ENCODE assay signal across 15 cellular contexts in the genomic region with DNA sequence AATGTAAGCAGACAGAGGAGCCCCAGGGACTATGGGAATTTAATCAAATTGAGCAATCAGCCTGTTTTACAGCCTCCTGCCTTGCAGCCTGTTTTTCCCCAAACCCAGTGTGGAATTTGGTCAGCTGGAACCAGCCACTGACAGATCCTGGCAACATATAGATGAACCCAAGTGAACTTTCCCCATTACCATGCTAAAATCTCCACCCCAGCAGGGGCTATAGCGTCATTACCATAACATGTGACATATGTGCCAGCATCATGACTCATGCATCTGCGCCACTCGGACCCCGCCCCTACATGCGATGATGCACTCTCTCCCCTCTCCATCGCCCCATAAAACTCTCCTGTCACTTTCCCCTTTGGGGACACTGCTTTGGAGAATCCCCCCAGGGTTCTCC. TPM values are rescaled to one million over a fixed set of nuclear protein-coding genes. Genes with fewer than 3 reads are reported as not detected.
DNase-seq lines count a peak whose midpoint lies in the region; ATAC-seq and TF ChIP-seq lines count a peak whose summit lies in the region.
"Had no signal": no experiment of that assay in that cellular context is flagged by ENCODE, and none has a peak within 500 bp of the region (broad histone marks: within the 10 kb centered on the region; RNA-seq: fewer than 3 reads in every experiment).

No MANE protein-coding gene starts in this region.

- intact Hi-C loops in uterus (cut with DNase I; ENCODE audit: low total_unique reads) = no loop called here

- H3K4me3 ChIP-seq in parathyroid adenoma (ENCODE audit: low read depth, low read length) (no peak overlapping the region), uterus (no peak overlapping the region)

- peaks cover 1 to 9% (median 6%) of the 10 kb centered on the region in 5 donors for H3K27me3 Mint-ChIP-seq in naive thymus-derived CD8-positive, alpha-beta T cell
- H3K27me3 Mint-ChIP-seq: dendritic cell treated with granulocyte-macrophage colony-stimulating factor and Interleukin-4, amounts not matched to agents 40 ng/mL and 50 ng/mL, for 4 days had no signal

- peak; percentile 70 for DNase-seq in ELF-1 (ENCODE audit: low read depth, low spot score)
- peak; percentile 30 for DNase-seq in RWPE1 (ENCODE audit: low spot score)
- peak; percentile 67 for DNase-seq in fibroblast of gingiva (ENCODE audit: low read depth)
- no peak for DNase-seq in uterus
- DNase-seq in naive thymus-derived CD8-positive, alpha-beta T cell = no peak
- DNase-seq in retina = no peak
- no peak for DNase-seq in CD1c-positive myeloid dendritic cell (ENCODE audit: extremely low spot score)
- DNase-seq: CD8-positive, alpha-beta memory T cell; naive B cell; NCI-H1048; right cardiac atrium; stimulated activated naive CD4-positive, alpha-beta T cell treated with Interleukin-2 at 50 U/mL for 16 hours had no signal

- no peak overlapping the region for H3K4me2 ChIP-seq in parathyroid adenoma (ENCODE audit: low read length)

- H3K27ac ChIP-seq in RWPE1 = no peak overlapping the region
- H3K27ac ChIP-seq in parathyroid adenoma = no peak overlapping the region
- H3K27ac ChIP-seq in uterus = no peak overlapping the region

- no peak overlapping the region for H3K4me3 Mint-ChIP-seq in naive thymus-derived CD8-positive, alpha-beta T cell
- H3K4me3 Mint-ChIP-seq: CD8-positive, alpha-beta memory T cell; dendritic cell treated with granulocyte-macrophage colony-stimulating factor and Interleukin-4, amounts not matched to agents 40 ng/mL and 50 ng/mL, for 4 days; naive B cell had no signal

- TF ChIP-seq CTCF in RWPE1 (conservative IDR thresholded peaks at IDR 0.05; ENCODE audit: low read depth) = no peak
- no peak for TF ChIP-seq CTCF in parathyroid adenoma (IDR thresholded peaks at IDR 0.05)
- TF ChIP-seq CTCF in uterus (IDR thresholded peaks at IDR 0.05) = no peak

- no peaks in the 10 kb centered on the region for H3K4me1 ChIP-seq in parathyroid adenoma
- H3K4me1 ChIP-seq in uterus = no peaks in the 10 kb centered on the region

- ATAC-seq in naive thymus-derived CD8-positive, alpha-beta T cell = no peak
- ATAC-seq: activated CD4-positive, CD25-positive, alpha-beta regulatory T cell treated with anti-CD3 and anti-CD28 coated beads, Interleukin-2, amount 50 U/mL, for 24 hours; right cardiac atrium had no signal

- no peaks in the 10 kb centered on the region for H3K9me3 Mint-ChIP-seq in naive thymus-derived CD8-positive, alpha-beta T cell
- H3K9me3 Mint-ChIP-seq: CD8-positive, alpha-beta memory T cell; dendritic cell treated with granulocyte-macrophage colony-stimulating factor and Interleukin-4, amounts not matched to agents 40 ng/mL and 50 ng/mL, for 4 days; naive B cell had no signal

- no peak overlapping the region for H3K9ac ChIP-seq in parathyroid adenoma

- TF ChIP-seq POLR2A in uterus (IDR thresholded peaks at IDR 0.05) = no peak

- POLR2A ChIA-PET in RWPE1 (lab: Yijun Ruan, JAX; ENCODE audit: low non-redundant PET) = interaction anchor here (0.5 kb wide), 1 partner anchor 9 kb away, joined by 3 read pairs; no protein-coding TSS in a partner anchor
- POLR2A ChIA-PET in naive thymus-derived CD8-positive, alpha-beta T cell (lab: Charles Lee) = no interaction called here

- H3K79me2 ChIP-seq in parathyroid adenoma = no peaks in the 10 kb centered on the region

- H3K9me3 ChIP-seq in parathyroid adenoma (ENCODE audit: control insufficient read depth, low read length) (no peaks in the 10 kb centered on the region), uterus (no peaks in the 10 kb centered on the region)

- no peaks in the 10 kb centered on the region for H3K36me3 Mint-ChIP-seq in naive thymus-derived CD8-positive, alpha-beta T cell
- H3K36me3 Mint-ChIP-seq: CD8-positive, alpha-beta memory T cell; naive B cell had no signal

- H2AFZ ChIP-seq in parathyroid adenoma = peak overlapping the region; percentile 20

- H3K27me3 ChIP-seq in parathyroid adenoma (ENCODE audit: control insufficient read depth, insufficient read depth, low read length) = no peaks in the 10 kb centered on the region
- H3K27me3 ChIP-seq in uterus = no peaks in the 10 kb centered on the region

- no peak overlapping the region for H3K27ac Mint-ChIP-seq in naive thymus-derived CD8-positive, alpha-beta T cell
- H3K27ac Mint-ChIP-seq: dendritic cell treated with granulocyte-macrophage colony-stimulating factor and Interleukin-4, amounts not matched to agents 40 ng/mL and 50 ng/mL, for 4 days had no signal

- CTCF ChIA-PET in RWPE1 (lab: Yijun Ruan, JAX) = interaction anchor here (0.7 kb wide), 1 partner anchor 124 kb away, joined by 3 read pairs; no protein-coding TSS in a partner anchor

- H3K36me3 ChIP-seq in parathyroid adenoma (ENCODE audit: control insufficient read depth, insufficient read depth, low read length) (no peaks in the 10 kb centered on the region), uterus (no peaks in the 10 kb centered on the region)

- peaks cover 0 to 2% (median 0%) of the 10 kb centered on the region in 4 donors for H3K4me1 Mint-ChIP-seq in naive thymus-derived CD8-positive, alpha-beta T cell
- H3K4me1 Mint-ChIP-seq: CD8-positive, alpha-beta memory T cell; naive B cell had no signal

RNA-seq across cellular contexts. Expression of a gene that starts 17.2 kb away (rescaled TPM):
- 10 to 100 TPM; 27.9 to 66.6 (median 39.7) TPM for total RNA-seq in uterus
- total RNA-seq in naive thymus-derived CD8-positive, alpha-beta T cell = 10 to 100 TPM; 11.9 to 15.2 TPM
- polyA plus RNA-seq in naive thymus-derived CD8-positive, alpha-beta T cell = 1 to 10 TPM; 1.5 to 2.1 (median 1.5) TPM

Comparison
In these comparisons a context has a peak if more than half of its experiments do, and no peak if none do; other contexts are left out.
1. DNase-seq: peak in ELF-1 (single experiment), RWPE1 (single experiment) and fibroblast of gingiva (single experiment); none in uterus (0 of 2), naive thymus-derived CD8-positive, alpha-beta T cell (0 of 10), retina (single experiment) and CD1c-positive myeloid dendritic cell (single experiment).